Comparison of ENCODE assay signal across 1 cellular context in the genomic region with DNA sequence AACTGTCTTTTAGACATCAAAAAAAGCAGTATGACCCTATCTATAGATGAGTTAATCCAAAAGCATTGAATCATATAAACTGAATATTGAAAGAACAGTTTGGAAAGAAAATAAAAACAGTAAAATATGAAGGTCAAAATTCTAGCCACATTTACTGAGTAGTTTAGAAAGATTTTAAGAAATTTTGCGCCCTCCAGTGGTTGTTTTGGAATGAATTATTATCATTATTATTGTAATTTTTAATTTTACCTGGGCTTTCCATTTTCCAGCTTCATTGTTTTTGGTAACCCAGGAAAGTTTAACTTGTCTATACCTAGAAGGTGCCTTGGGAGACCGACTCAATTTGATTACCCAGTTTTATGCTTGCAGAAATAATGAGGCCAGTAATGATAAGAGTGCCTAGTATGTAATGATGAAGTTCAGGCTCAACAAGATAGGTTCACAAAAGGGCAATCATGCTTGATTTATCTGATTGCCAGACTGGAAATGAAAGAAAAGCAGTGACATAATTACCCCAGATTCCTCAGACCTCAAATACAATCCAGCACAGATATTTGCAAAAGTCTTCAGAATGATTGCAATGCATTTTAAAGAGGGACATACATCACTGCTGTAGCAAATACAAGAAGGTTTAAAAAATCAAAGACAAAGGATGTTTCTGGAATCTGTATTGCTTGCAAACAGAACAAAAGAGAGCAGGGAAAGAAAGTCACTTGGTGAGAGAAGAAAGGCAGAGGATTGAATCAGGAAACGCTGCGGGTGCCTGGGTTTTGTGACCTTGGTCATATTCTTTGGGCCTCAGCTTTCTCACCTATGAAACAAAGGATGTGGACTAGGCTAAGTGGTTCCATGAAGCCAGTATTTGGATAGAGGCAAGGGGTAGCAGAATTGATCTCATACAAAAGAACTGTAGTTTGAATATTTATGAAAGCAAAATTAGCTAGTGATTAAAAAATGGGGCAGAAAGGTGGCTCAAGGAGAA.
TF ChIP-seq lines count a peak whose summit lies in the region.

No MANE protein-coding gene starts in this region.

TF ChIP-seq in WTC11, 78 proteins besides CTCF, POLR2A, EP300 and RAD21 (continued from another document):
- TF ChIP-seq, protein P1, sequence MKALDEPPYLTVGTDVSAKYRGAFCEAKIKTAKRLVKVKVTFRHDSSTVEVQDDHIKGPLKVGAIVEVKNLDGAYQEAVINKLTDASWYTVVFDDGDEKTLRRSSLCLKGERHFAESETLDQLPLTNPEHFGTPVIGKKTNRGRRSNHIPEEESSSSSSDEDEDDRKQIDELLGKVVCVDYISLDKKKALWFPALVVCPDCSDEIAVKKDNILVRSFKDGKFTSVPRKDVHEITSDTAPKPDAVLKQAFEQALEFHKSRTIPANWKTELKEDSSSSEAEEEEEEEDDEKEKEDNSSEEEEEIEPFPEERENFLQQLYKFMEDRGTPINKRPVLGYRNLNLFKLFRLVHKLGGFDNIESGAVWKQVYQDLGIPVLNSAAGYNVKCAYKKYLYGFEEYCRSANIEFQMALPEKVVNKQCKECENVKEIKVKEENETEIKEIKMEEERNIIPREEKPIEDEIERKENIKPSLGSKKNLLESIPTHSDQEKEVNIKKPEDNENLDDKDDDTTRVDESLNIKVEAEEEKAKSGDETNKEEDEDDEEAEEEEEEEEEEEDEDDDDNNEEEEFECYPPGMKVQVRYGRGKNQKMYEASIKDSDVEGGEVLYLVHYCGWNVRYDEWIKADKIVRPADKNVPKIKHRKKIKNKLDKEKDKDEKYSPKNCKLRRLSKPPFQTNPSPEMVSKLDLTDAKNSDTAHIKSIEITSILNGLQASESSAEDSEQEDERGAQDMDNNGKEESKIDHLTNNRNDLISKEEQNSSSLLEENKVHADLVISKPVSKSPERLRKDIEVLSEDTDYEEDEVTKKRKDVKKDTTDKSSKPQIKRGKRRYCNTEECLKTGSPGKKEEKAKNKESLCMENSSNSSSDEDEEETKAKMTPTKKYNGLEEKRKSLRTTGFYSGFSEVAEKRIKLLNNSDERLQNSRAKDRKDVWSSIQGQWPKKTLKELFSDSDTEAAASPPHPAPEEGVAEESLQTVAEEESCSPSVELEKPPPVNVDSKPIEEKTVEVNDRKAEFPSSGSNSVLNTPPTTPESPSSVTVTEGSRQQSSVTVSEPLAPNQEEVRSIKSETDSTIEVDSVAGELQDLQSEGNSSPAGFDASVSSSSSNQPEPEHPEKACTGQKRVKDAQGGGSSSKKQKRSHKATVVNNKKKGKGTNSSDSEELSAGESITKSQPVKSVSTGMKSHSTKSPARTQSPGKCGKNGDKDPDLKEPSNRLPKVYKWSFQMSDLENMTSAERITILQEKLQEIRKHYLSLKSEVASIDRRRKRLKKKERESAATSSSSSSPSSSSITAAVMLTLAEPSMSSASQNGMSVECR (CRISPR knock-in tag; IDR thresholded peaks at IDR 0.05; ENCODE audit: borderline replicate concordance): no peak
- TF ChIP-seq, protein P2, sequence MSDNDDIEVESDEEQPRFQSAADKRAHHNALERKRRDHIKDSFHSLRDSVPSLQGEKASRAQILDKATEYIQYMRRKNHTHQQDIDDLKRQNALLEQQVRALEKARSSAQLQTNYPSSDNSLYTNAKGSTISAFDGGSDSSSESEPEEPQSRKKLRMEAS (CRISPR knock-in tag; IDR thresholded peaks at IDR 0.05): no peak
TF ChIP-seq in WTC11: peak in this region for 0.
